8 cellular contexts compared by ENCODE assay signal in the genomic region with DNA sequence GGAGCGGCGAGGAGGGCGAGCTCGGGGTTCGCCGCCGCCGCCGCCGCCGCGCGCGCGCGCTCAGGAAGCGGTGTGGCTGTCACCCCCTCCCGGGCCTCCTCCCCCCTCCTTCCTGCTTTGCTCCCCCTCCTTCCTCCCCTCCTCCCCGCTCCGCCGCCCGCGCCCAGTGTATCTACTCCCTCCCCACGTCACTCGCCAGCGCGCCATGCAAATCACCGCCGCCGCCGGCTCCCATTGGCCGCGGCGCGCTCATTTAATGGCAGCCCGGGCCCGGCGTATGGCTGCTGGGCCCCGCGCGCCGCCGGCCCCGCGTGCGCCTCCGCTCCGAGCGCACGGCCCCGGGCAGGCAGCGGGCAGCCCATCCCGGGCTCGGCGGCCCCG. TPM values are rescaled to one million over a fixed set of nuclear protein-coding genes. Genes with fewer than 3 reads are reported as not detected.
DNase-seq lines count a peak whose midpoint lies in the region; ATAC-seq lines count a peak whose summit lies in the region.

No MANE protein-coding gene starts in this region.

- no peak for ATAC-seq in HG02763 (IDR thresholded peaks at IDR 0.05; ENCODE audit: unreplicated experiment)
- ATAC-seq in HG03175 (IDR thresholded peaks at IDR 0.05; ENCODE audit: unreplicated experiment): no peak

- no peak overlapping the region for H3K9ac ChIP-seq in mesendoderm (ENCODE audit: low read length)

- no peak overlapping the region for H3K23ac ChIP-seq in mesendoderm (ENCODE audit: low read length)

- H2AK5ac ChIP-seq in mesendoderm (ENCODE audit: low read length): no peak overlapping the region

- H4K8ac ChIP-seq in mesendoderm (ENCODE audit: low read depth, low read length): no peak overlapping the region

- no peaks in the 10 kb centered on the region for H3K79me2 ChIP-seq in mesendoderm (ENCODE audit: control insufficient read depth, insufficient read depth, low read length)

- no peak overlapping the region for H2BK15ac ChIP-seq in mesendoderm (replicated peaks; ENCODE audit: low read depth)

- no peak overlapping the region for H2BK120ac ChIP-seq in mesendoderm (ENCODE audit: low read depth, low read length)

- no peaks in the 10 kb centered on the region for H3K4me1 ChIP-seq in mesendoderm (ENCODE audit: control insufficient read depth, low read depth, low read length)

- H4K5ac ChIP-seq in mesendoderm (ENCODE audit: low read length): no peak overlapping the region

- H3K27ac ChIP-seq in mesendoderm (ENCODE audit: low read depth, low read length): no peak overlapping the region

- H3K79me1 ChIP-seq in mesendoderm (ENCODE audit: low read length): no peaks in the 10 kb centered on the region

- peaks cover 75% of the 10 kb centered on the region for H3K27me3 ChIP-seq in mesendoderm (ENCODE audit: insufficient read depth, low read length, poor library complexity)

- no peak overlapping the region for H3K4me3 ChIP-seq in mesendoderm (ENCODE audit: low read length)

- DNase-seq in DMS114 treated with DMSO at 0.1 percent for 48 hours (lab: John Stamatoyannopoulos, UW; ENCODE audit: unreplicated experiment) (peak; percentile 74), SW480 (ENCODE audit: low spot score) (peak; percentile 92), cerebellum (ENCODE audit: low spot score) (peak; percentile 43), mesendoderm (peak; percentile 84), mesenteric fat pad (ENCODE audit: low spot score) (no peak)
- DNase-seq in stimulated activated CD8-positive, alpha-beta memory T cell treated with anti-CD3 and anti-CD28 coated beads, Interleukin-4, amount 100 ng/mL, for 24 hours (ENCODE audit: low read depth): peak; percentile 61

- no peaks in the 10 kb centered on the region for H3K36me3 ChIP-seq in mesendoderm (ENCODE audit: control insufficient read depth, insufficient read depth, low read length)

- H3K4me2 ChIP-seq in mesendoderm (ENCODE audit: low read length): peak overlapping the region; percentile 54

- no peak overlapping the region for H3K18ac ChIP-seq in mesendoderm (ENCODE audit: low read length)

- no peak overlapping the region for H3K56ac ChIP-seq in mesendoderm (ENCODE audit: low read length)

- no peak overlapping the region for H3K4ac ChIP-seq in mesendoderm (ENCODE audit: low read depth, low read length)

- H2BK5ac ChIP-seq in mesendoderm (ENCODE audit: low read length): no peak overlapping the region

- no CpG with 5 or more reads among the region's 56 CpGs for WGBS in mesendoderm (ENCODE audit: extremely low coverage, insufficient coverage, low lambda C conversion rate)

RNA-seq across cellular contexts. Expression of a gene that starts 0.3 kb away (rescaled TPM):
- total RNA-seq in cerebellum: 6.9 TPM
- polyA plus RNA-seq in mesendoderm (2013, experiment 1 of 2): 0.03 TPM
- 0.01 TPM for polyA plus RNA-seq in mesendoderm (2013, experiment 2 of 2)
- total RNA-seq in mesenteric fat pad: not detected
